Comparison of ENCODE assay signal across 25 cellular contexts in the genomic region with DNA sequence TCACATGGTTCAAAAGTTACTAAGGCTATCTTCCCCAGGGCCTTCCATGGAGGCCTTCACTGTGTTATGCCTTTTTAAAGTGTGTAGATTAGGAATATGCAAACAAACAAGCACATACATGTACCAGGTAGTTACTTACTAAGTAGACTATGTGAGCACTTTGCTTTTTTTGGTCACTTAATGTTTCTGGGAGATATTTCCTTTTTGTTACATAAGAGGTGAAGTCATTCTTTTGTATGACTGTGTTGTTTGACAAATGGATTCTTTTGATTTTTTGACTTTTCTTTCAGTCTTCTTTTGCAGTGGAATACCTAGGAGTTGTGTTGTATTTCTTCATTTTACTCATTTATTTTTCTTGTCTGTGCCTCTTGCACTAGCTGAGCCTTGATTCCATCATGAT. TPM values are rescaled to one million over a fixed set of nuclear protein-coding genes. Genes with fewer than 3 reads are reported as not detected.
DNase-seq lines count a peak whose midpoint lies in the region; ATAC-seq, FAIRE-seq and TF ChIP-seq lines count a peak whose summit lies in the region.
"Had no signal": no experiment of that assay in that cellular context is flagged by ENCODE, and none has a peak within 500 bp of the region (broad histone marks: within the 10 kb centered on the region; RNA-seq: fewer than 3 reads in every experiment).

No MANE protein-coding gene starts in this region.

- H3K9me3 ChIP-seq in GM12878 (replicated peaks; ENCODE audit: control insufficient read depth, insufficient read depth, low read length) (no peaks in the 10 kb centered on the region; the same call in 2 of the 3 replicates), Karpas-422 (ENCODE audit: low read length) (no peaks in the 10 kb centered on the region)
- H3K9me3 ChIP-seq: Caco-2, SK-N-SH had no signal

- H3K4me3 Mint-ChIP-seq in type B pancreatic cell, result no peak overlapping the region
- H3K4me3 Mint-ChIP-seq: CD4-positive, alpha-beta memory T cell; IgD-negative memory B cell had no signal

- H3K9ac ChIP-seq in GM12878 (ENCODE audit: control insufficient read depth, insufficient read depth, low read length), result no peak overlapping the region
- no peak overlapping the region for H3K9ac ChIP-seq in Karpas-422 (ENCODE audit: low read length)
- H3K9ac ChIP-seq: BLaER1 treated with 17β-estradiol and CSF1 and Interleukin-3, amounts not matched to agents 10 nM and 100 nM; SK-N-SH had no signal

- ATAC-seq in GM12878 (no peak), GM18861 (IDR thresholded peaks at IDR 0.05; ENCODE audit: unreplicated experiment) (no peak)

- DNase-seq in SIG-M5 treated with dmso at 0.1 percent for 504 hours (lab: John Stamatoyannopoulos, UW; ENCODE audit: unreplicated experiment) (peak; percentile 57), SIG-M5 (lab: John Stamatoyannopoulos, UW) (no peak), GM12878 (ENCODE audit: low read depth, low spot score) (no peak), fibroblast of peridontal ligament (ENCODE audit: extremely low read depth) (peak; percentile 24), type B pancreatic cell (ENCODE audit: extremely low spot score, unreplicated experiment) (no peak), Karpas-422 (no peak), amniotic stem cell (lab: John Stamatoyannopoulos, UW) (no peak)
- DNase-seq: Caco-2; CD4-positive, alpha-beta memory T cell; DMS153; GOT3; HCEC 1CT; NCI-H1417; NCI-H1694 treated with DMSO at 0.1 percent for 48 hours; NCI-H446; NCI-H526 treated with DMSO at 0.1 percent for 48 hours; OCI-M1; SHP77; SK-N-SH had no signal

- H3K9me2 ChIP-seq in Karpas-422 (replicated peaks; ENCODE audit: insufficient read depth, low read length), result no peaks in the 10 kb centered on the region
- H3K9me2 ChIP-seq: SK-N-SH had no signal

- H3K79me2 ChIP-seq in GM12878 (ENCODE audit: control insufficient read depth, insufficient read depth, low read length) (no peaks in the 10 kb centered on the region), Karpas-422 (ENCODE audit: low read length) (no peaks in the 10 kb centered on the region)

- H2AFZ ChIP-seq in GM12878 (ENCODE audit: control insufficient read depth, low read depth, low read length) (no peak overlapping the region), Karpas-422 (ENCODE audit: low read length) (no peak overlapping the region)

- no peak for FAIRE-seq in GM12878 (lab: Jason Lieb, UNC)
- FAIRE-seq: GM12892 had no signal

- no peaks in the 10 kb centered on the region for H3K36me3 ChIP-seq in GM12878 (ENCODE audit: control insufficient read depth in 2 of 2, insufficient read depth in 2 of 2, low read length in 1 of 2)
- no peaks in the 10 kb centered on the region for H3K36me3 ChIP-seq in Karpas-422 (ENCODE audit: insufficient read depth, low read length)
- H3K36me3 ChIP-seq: BLaER1 treated with 17β-estradiol and CSF1 and Interleukin-3, amounts not matched to agents 10 nM and 100 nM had no signal

- TF ChIP-seq POLR2A in GM12878 (IDR thresholded peaks at IDR 0.05; ENCODE audit: low read depth, low read length), result no peak

- H3K27ac ChIP-seq in GM12878 (ENCODE audit: control insufficient read depth, insufficient read depth) (no peak overlapping the region), Karpas-422 (ENCODE audit: low read length) (no peak overlapping the region)
- H3K27ac ChIP-seq: 22Rv1; BLaER1 treated with 17β-estradiol and CSF1 and Interleukin-3, amounts not matched to agents 10 nM and 100 nM had no signal

- no peaks in the 10 kb centered on the region for H3K36me3 Mint-ChIP-seq in type B pancreatic cell

- POLR2A ChIA-PET in GM12878 (lab: Charles Lee), result interaction anchor here (0.7 kb wide), 1 partner anchor 15 kb away, joined by 4 read pairs; no protein-coding TSS in a partner anchor

- peaks cover 6% of the 10 kb centered on the region for H3K9me3 Mint-ChIP-seq in type B pancreatic cell
- H3K9me3 Mint-ChIP-seq: IgD-negative memory B cell had no signal

- H3K4me1 ChIP-seq in GM12878 (ENCODE audit: control insufficient read depth, insufficient read depth, low read length) (no peaks in the 10 kb centered on the region), Karpas-422 (ENCODE audit: low read length) (no peaks in the 10 kb centered on the region)

- CTCF ChIA-PET in GM12878 (lab: Yijun Ruan, JAX), result interaction anchor here (1.3 to 1.5 kb wide), 2 partner anchors 13 to 17 kb away, joined by 3 read pairs; no protein-coding TSS in a partner anchor

- TF ChIP-seq EP300 in GM12878 (IDR thresholded peaks at IDR 0.05; ENCODE audit: borderline replicate concordance in 1 of 2, control insufficient read depth in 1 of 2, low read depth in 2 of 2, low read length in 2 of 2), result no peak

- TF ChIP-seq CTCF in GM12878 (IDR thresholded peaks at IDR 0.05 in 2 of 3, conservative IDR thresholded peaks at IDR 0.05 in 1 of 3; ENCODE audit: control insufficient read depth in 2 of 3, extremely low read depth in 1 of 3, insufficient read depth in 1 of 3, low read depth in 3 of 3, low read length in 3 of 3) (no peak), type B pancreatic cell (conservative IDR thresholded peaks at IDR 0.05) (no peak)

- H4K20me1 ChIP-seq in GM12878 (ENCODE audit: control insufficient read depth, insufficient read depth) (no peaks in the 10 kb centered on the region), Karpas-422 (ENCODE audit: insufficient read depth, low read depth, low read length) (no peaks in the 10 kb centered on the region)
- H4K20me1 ChIP-seq: BLaER1 treated with 17β-estradiol and CSF1 and Interleukin-3, amounts not matched to agents 10 nM and 100 nM had no signal

- no peak for TF ChIP-seq RAD21 in GM12878 (IDR thresholded peaks at IDR 0.05; ENCODE audit: insufficient read depth, low read depth, low read length)

- RAD21 ChIA-PET in GM12878 (lab: Charles Lee; ENCODE audit: unreplicated experiment), result no interaction called here

- no peaks in the 10 kb centered on the region for H3K27me3 Mint-ChIP-seq in type B pancreatic cell

- SMC1A ChIA-PET in GM12878 (lab: Charles Lee; ENCODE audit: uncharacterized antibody, unreplicated experiment), result no interaction called here

- intact Hi-C loops in GM12878 (cut with micrococcal nuclease; ENCODE audit: unreplicated experiment), result no loop called here

- H3K27ac Mint-ChIP-seq in type B pancreatic cell, result peak overlapping the region; percentile 47
- H3K27ac Mint-ChIP-seq: CD4-positive, alpha-beta memory T cell; IgD-negative memory B cell had no signal

- H3K27me3 ChIP-seq in GM12878 (replicated peaks in 1 of 2; ENCODE audit: control insufficient read depth in 2 of 2, insufficient read depth in 2 of 2, low read length in 1 of 2) (no peaks in the 10 kb centered on the region), Karpas-422 (ENCODE audit: low read length) (no peaks in the 10 kb centered on the region)
- H3K27me3 ChIP-seq: BLaER1 treated with 17β-estradiol and CSF1 and Interleukin-3, amounts not matched to agents 10 nM and 100 nM had no signal

- BruUV-seq in GM12878 (replicated peaks; lab: Mats Ljungman, UMichigan), result no TSS peak

- H3K4me2 ChIP-seq in GM12878 (ENCODE audit: control insufficient read depth, insufficient read depth), result no peak overlapping the region
- H3K4me2 ChIP-seq in Karpas-422 (ENCODE audit: low read depth, low read length, poor library complexity, severe bottlenecking), result no peak overlapping the region
- H3K4me2 ChIP-seq: BLaER1 treated with 17β-estradiol and CSF1 and Interleukin-3, amounts not matched to agents 10 nM and 100 nM; SK-N-SH had no signal

- no peak overlapping the region for H3K4me3 ChIP-seq in GM12878
- no peak overlapping the region for H3K4me3 ChIP-seq in Karpas-422 (ENCODE audit: low read length)
- H3K4me3 ChIP-seq: BLaER1 treated with 17β-estradiol and CSF1 and Interleukin-3, amounts not matched to agents 10 nM and 100 nM had no signal

- H3K4me1 Mint-ChIP-seq in type B pancreatic cell (ENCODE audit: unreplicated experiment), result peaks cover 15% of the 10 kb centered on the region
- H3K4me1 Mint-ChIP-seq: CD4-positive, alpha-beta memory T cell; IgD-negative memory B cell had no signal

- in situ Hi-C loops in GM12878 (cut with MboI), result no loop called here

TF ChIP-seq in GM12878, 131 proteins besides CTCF, POLR2A, EP300 and RAD21 (continues in another document):
- TF ChIP-seq, protein P1, sequence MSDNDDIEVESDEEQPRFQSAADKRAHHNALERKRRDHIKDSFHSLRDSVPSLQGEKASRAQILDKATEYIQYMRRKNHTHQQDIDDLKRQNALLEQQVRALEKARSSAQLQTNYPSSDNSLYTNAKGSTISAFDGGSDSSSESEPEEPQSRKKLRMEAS (IDR thresholded peaks at IDR 0.05; ENCODE audit: low read depth, low read length), result no peak
- TF ChIP-seq NR2C1 (IDR thresholded peaks at IDR 0.05), result no peak
- peak in 1 of 2 experiments; percentile 78; a peak in 1 of 4 replicates for TF ChIP-seq ETV6 (conservative IDR thresholded peaks at IDR 0.05 in 1 of 2, IDR thresholded peaks at IDR 0.05 in 1 of 2; ENCODE audit: borderline replicate concordance in 1 of 2, low read depth in 1 of 2)
- peak; percentile 59 for TF ChIP-seq NFXL1 (IDR thresholded peaks at IDR 0.05; ENCODE audit: borderline replicate concordance)

RNA-seq across cellular contexts. Expression of a gene that starts 39.6 kb away (rescaled TPM):
- 1.1 and 1.2 TPM in 2 replicates for total RNA-seq in GM12878 (2013; cell fraction: nucleolus; rRNA removed)
- total RNA-seq in GM12878 (2014; rRNA removed) (0.45 and 0.54 TPM in 2 replicates), GM12878 (2014; rRNA removed; fragmentation: Illumina TruSeq; extraction: Trizol) (0.72 and 0.78 TPM in 2 replicates), GM12878 (2021) (0.56 TPM in 2 replicates), type B pancreatic cell (ENCODE audit: low replicate concordance) (10.7 and 43.3 TPM in 2 replicates)
- polyA plus RNA-seq in GM12878 (2011; ENCODE audit: low read depth), result 2.0 TPM
- polyA plus RNA-seq in GM12878 (2011; rRNA removed) (0.24 and 0.34 TPM in 2 replicates), GM12878 (2014; fragmentation: Illumina TruSeq; extraction: Trizol) (0.87 and 1.00 TPM in 2 replicates), GM12878 (2014; fragmentation: Nextera tagmentation; extraction: Ambion mirVana) (under 1 TPM; 0.21 to 0.51 TPM), GM12878 (2014; rRNA removed) (0.67 and 0.74 TPM in 2 replicates), GM12878 (2016; fragmentation: Nextera tagmentation; extraction: Ambion mirVana) (1 to 10 TPM in 1 of 2 experiments, under 1 TPM in 1; 0.54 to 1.4 TPM)
- polyA plus RNA-seq in GM12878 (2011; cell fraction: cytosol; rRNA removed), result 0.23 and 0.25 TPM in 2 replicates
- polyA plus RNA-seq in GM12878 (2011; cell fraction: nucleus; rRNA removed), result 0.51 and 0.66 TPM in 2 replicates
- 3.0 and 5.4 TPM in 2 replicates for polyA plus RNA-seq in GM12878 (2012)
- 0.67 and 0.80 TPM in 2 replicates for polyA minus RNA-seq in GM12878 (2011; rRNA and poly(A)+ RNA removed)
- not detected in 2 replicates for polyA minus RNA-seq in GM12878 (2011; cell fraction: cytosol; rRNA and poly(A)+ RNA removed)
- 0.96 and 0.97 TPM in 2 replicates for polyA minus RNA-seq in GM12878 (2011; cell fraction: nucleus; rRNA and poly(A)+ RNA removed)
- total RNA-seq in Karpas-422 (2014; rRNA removed; shearing (Covaris generic); ENCODE audit: low replicate concordance), result 0.11 and 0.14 TPM in 2 replicates
- total RNA-seq: G401 had no signal
- polyA plus RNA-seq: SK-N-SH had no signal

Comparison
In these comparisons a context has a peak if more than half of its experiments do, and no peak if none do; other contexts are left out.
1. DNase-seq: peak in SIG-M5 treated with dmso at 0.1 percent for 504 hours (single experiment) and fibroblast of peridontal ligament (single experiment); none in SIG-M5 (single experiment), GM12878 (single experiment), type B pancreatic cell (single experiment), Karpas-422 (single experiment) and amniotic stem cell (single experiment).